ENCODE assay signal across 10 cellular contexts in genomic region chr10:90652519-90652918, GRCh38.
DNase-seq lines count a peak whose midpoint lies in the region; ATAC-seq and TF ChIP-seq lines count a peak whose summit lies in the region.
"Had no signal": no experiment of that assay in that cellular context is flagged by ENCODE, and none has a peak within 500 bp of the region (broad histone marks: within the 10 kb centered on the region; RNA-seq: fewer than 3 reads in every experiment).

No MANE protein-coding gene starts in this region.

- no peaks in the 10 kb centered on the region for H4K20me1 ChIP-seq in Loucy (ENCODE audit: insufficient read depth, low read length, poor library complexity, severe bottlenecking)
- no peaks in the 10 kb centered on the region for H4K20me1 ChIP-seq in osteoblast (ENCODE audit: insufficient read depth, low read length)

- H3K79me2 ChIP-seq in Loucy (ENCODE audit: insufficient read depth, low read length), result no peaks in the 10 kb centered on the region
- H3K79me2 ChIP-seq in osteoblast (ENCODE audit: insufficient read depth, low read length), result no peaks in the 10 kb centered on the region

- no peak overlapping the region for H3K9ac ChIP-seq in Loucy (ENCODE audit: low read depth, low read length, poor library complexity, severe bottlenecking)

- DNase-seq in GM10248 (ENCODE audit: extremely low spot score) (no peak), brain microvascular endothelial cell (peak; percentile 56), osteoblast (ENCODE audit: insufficient read length, low spot score, missing footprints) (no peak), foreskin melanocyte (no peak), immature natural killer cell (no peak)
- DNase-seq in stimulated activated naive B cell treated with anti-CD40 and anti-IgM and Interleukin-4, amounts not matched to agents 10 μg/mL and 1 μg/mL and 100 μg/mL, for 72 hours, result no peak
- DNase-seq: RPMI8226 had no signal

- H3K36me3 Mint-ChIP-seq in stimulated activated naive B cell treated with anti-CD40 and anti-IgM and Interleukin-4, amounts not matched to agents 10 μg/mL and 1 μg/mL and 100 μg/mL, for 72 hours, result no peaks in the 10 kb centered on the region
- H3K36me3 Mint-ChIP-seq in immature natural killer cell, result no peaks in the 10 kb centered on the region
- H3K36me3 Mint-ChIP-seq: stimulated activated memory B cell treated with anti-CD40 and anti-IgM and Interleukin-4, amounts not matched to agents 10 μg/mL and 1 μg/mL and 100 μg/mL, for 72 hours had no signal

- CTCF ChIA-PET in GM10248 (lab: Yijun Ruan, JAX), result interaction anchor here (1.8 to 2.0 kb wide), 2 partner anchors 18 to 27 kb away, joined by 4 read pairs; no protein-coding TSS in a partner anchor

- no peaks in the 10 kb centered on the region for H3K36me3 ChIP-seq in Loucy (ENCODE audit: insufficient read depth, low read length)
- no peaks in the 10 kb centered on the region for H3K36me3 ChIP-seq in brain microvascular endothelial cell (replicated peaks)
- H3K36me3 ChIP-seq in osteoblast (ENCODE audit: insufficient read depth, low read length), result no peaks in the 10 kb centered on the region

- TF ChIP-seq CTCF in GM10248 (IDR thresholded peaks at IDR 0.05; ENCODE audit: control extremely low read depth, extremely low read depth, low read depth, missing control alignments) (peak; percentile 31), Loucy (conservative IDR thresholded peaks at IDR 0.05; ENCODE audit: low read length) (peak; percentile 32), brain microvascular endothelial cell (IDR thresholded peaks at IDR 0.05; ENCODE audit: low read depth, low read length, missing control alignments) (peak; percentile 83), osteoblast (IDR thresholded peaks at IDR 0.05; ENCODE audit: extremely low read depth, low read depth, low read length) (peak; percentile 73)

- no peaks in the 10 kb centered on the region for H3K4me1 ChIP-seq in Loucy (ENCODE audit: insufficient read depth, low read length, poor library complexity, severe bottlenecking)
- no peaks in the 10 kb centered on the region for H3K4me1 ChIP-seq in osteoblast (ENCODE audit: insufficient read depth, low read length)

- POLR2A ChIA-PET in GM10248 (lab: Yijun Ruan, JAX), result no interaction called here

- H3K27me3 Mint-ChIP-seq in stimulated activated naive B cell treated with anti-CD40 and anti-IgM and Interleukin-4, amounts not matched to agents 10 μg/mL and 1 μg/mL and 100 μg/mL, for 72 hours, result peaks cover 21 to 28% of the 10 kb centered on the region in 2 donors
- peaks cover 0 to 2% (median 1%) of the 10 kb centered on the region in 3 donors for H3K27me3 Mint-ChIP-seq in immature natural killer cell (ENCODE audit: low read depth in 3 of 3)

- in situ Hi-C loops in brain microvascular endothelial cell (cut with HindIII; ENCODE audit: low pct_ligation_motif_present, low sequenced_read_pairs), result no loop called here

- ATAC-seq in stimulated activated naive B cell treated with anti-CD40 and anti-IgM and Interleukin-4, amounts not matched to agents 10 μg/mL and 1 μg/mL and 100 μg/mL, for 72 hours (replicated peaks), result no peak
- no peak for ATAC-seq in HG03565 (IDR thresholded peaks at IDR 0.05; ENCODE audit: unreplicated experiment)
- ATAC-seq: stimulated activated memory B cell treated with anti-CD40 and anti-IgM and Interleukin-4, amounts not matched to agents 10 μg/mL and 1 μg/mL and 100 μg/mL, for 72 hours had no signal

- H3K9me2 ChIP-seq in Loucy (replicated peaks; ENCODE audit: low read depth, low read length), result no peaks in the 10 kb centered on the region

- H3K4me1 Mint-ChIP-seq in stimulated activated naive B cell treated with anti-CD40 and anti-IgM and Interleukin-4, amounts not matched to agents 10 μg/mL and 1 μg/mL and 100 μg/mL, for 72 hours, result no peaks in the 10 kb centered on the region
- no peaks in the 10 kb centered on the region for H3K4me1 Mint-ChIP-seq in immature natural killer cell
- H3K4me1 Mint-ChIP-seq: stimulated activated memory B cell treated with anti-CD40 and anti-IgM and Interleukin-4, amounts not matched to agents 10 μg/mL and 1 μg/mL and 100 μg/mL, for 72 hours had no signal

- no peak overlapping the region for H3K4me3 Mint-ChIP-seq in stimulated activated naive B cell treated with anti-CD40 and anti-IgM and Interleukin-4, amounts not matched to agents 10 μg/mL and 1 μg/mL and 100 μg/mL, for 72 hours
- no peak overlapping the region for H3K4me3 Mint-ChIP-seq in immature natural killer cell
- H3K4me3 Mint-ChIP-seq: stimulated activated memory B cell treated with anti-CD40 and anti-IgM and Interleukin-4, amounts not matched to agents 10 μg/mL and 1 μg/mL and 100 μg/mL, for 72 hours had no signal

- no peak overlapping the region for H3K27ac Mint-ChIP-seq in stimulated activated naive B cell treated with anti-CD40 and anti-IgM and Interleukin-4, amounts not matched to agents 10 μg/mL and 1 μg/mL and 100 μg/mL, for 72 hours
- no peak overlapping the region for H3K27ac Mint-ChIP-seq in immature natural killer cell
- H3K27ac Mint-ChIP-seq: stimulated activated memory B cell treated with anti-CD40 and anti-IgM and Interleukin-4, amounts not matched to agents 10 μg/mL and 1 μg/mL and 100 μg/mL, for 72 hours had no signal

- H3K9me3 Mint-ChIP-seq in stimulated activated naive B cell treated with anti-CD40 and anti-IgM and Interleukin-4, amounts not matched to agents 10 μg/mL and 1 μg/mL and 100 μg/mL, for 72 hours, result peaks cover 4 to 7% of the 10 kb centered on the region in 2 donors
- peaks cover 0 to 14% (median 5%) of the 10 kb centered on the region in 6 donors for H3K9me3 Mint-ChIP-seq in immature natural killer cell

- H3K27me3 ChIP-seq in Loucy (ENCODE audit: insufficient read depth, low read length, poor library complexity, severe bottlenecking), result no peaks in the 10 kb centered on the region
- no peaks in the 10 kb centered on the region for H3K27me3 ChIP-seq in brain microvascular endothelial cell (replicated peaks)
- no peaks in the 10 kb centered on the region for H3K27me3 ChIP-seq in osteoblast (ENCODE audit: insufficient read depth, low read length)

- no peaks in the 10 kb centered on the region for H3K9me3 ChIP-seq in Loucy (ENCODE audit: insufficient read depth, low read depth, low read length)
- H3K9me3 ChIP-seq in osteoblast (ENCODE audit: low read depth, low read length), result no peaks in the 10 kb centered on the region

- H3K4me2 ChIP-seq in Loucy (ENCODE audit: low read depth, low read length, poor library complexity, severe bottlenecking), result no peak overlapping the region
- H3K4me2 ChIP-seq in osteoblast (ENCODE audit: insufficient read depth, low read length), result no peak overlapping the region

- H3K4me3 ChIP-seq in Loucy (ENCODE audit: low read length, poor library complexity, severe bottlenecking) (no peak overlapping the region), brain microvascular endothelial cell (ENCODE audit: low read depth, low read length) (no peak overlapping the region), osteoblast (ENCODE audit: insufficient read depth, low read length) (no peak overlapping the region)

- no peak overlapping the region for H2AFZ ChIP-seq in Loucy (ENCODE audit: low read length)
- no peak overlapping the region for H2AFZ ChIP-seq in osteoblast (ENCODE audit: low read length)

- no peaks in the 10 kb centered on the region for H3F3A ChIP-seq in Loucy (ENCODE audit: low read depth)

- no peak overlapping the region for H3K27ac ChIP-seq in brain microvascular endothelial cell
- no peak overlapping the region for H3K27ac ChIP-seq in osteoblast (ENCODE audit: low read depth, low read length)

Comparison
In these comparisons a context has a peak if more than half of its experiments do, and no peak if none do; other contexts are left out.
1. CTCF ChIP-seq: peak in every context shown above with its lines; median percentile 83 in brain microvascular endothelial cell; 73 in osteoblast; 32 in Loucy; 31 in GM10248.